8 cellular contexts compared by ENCODE assay signal in the genomic region with DNA sequence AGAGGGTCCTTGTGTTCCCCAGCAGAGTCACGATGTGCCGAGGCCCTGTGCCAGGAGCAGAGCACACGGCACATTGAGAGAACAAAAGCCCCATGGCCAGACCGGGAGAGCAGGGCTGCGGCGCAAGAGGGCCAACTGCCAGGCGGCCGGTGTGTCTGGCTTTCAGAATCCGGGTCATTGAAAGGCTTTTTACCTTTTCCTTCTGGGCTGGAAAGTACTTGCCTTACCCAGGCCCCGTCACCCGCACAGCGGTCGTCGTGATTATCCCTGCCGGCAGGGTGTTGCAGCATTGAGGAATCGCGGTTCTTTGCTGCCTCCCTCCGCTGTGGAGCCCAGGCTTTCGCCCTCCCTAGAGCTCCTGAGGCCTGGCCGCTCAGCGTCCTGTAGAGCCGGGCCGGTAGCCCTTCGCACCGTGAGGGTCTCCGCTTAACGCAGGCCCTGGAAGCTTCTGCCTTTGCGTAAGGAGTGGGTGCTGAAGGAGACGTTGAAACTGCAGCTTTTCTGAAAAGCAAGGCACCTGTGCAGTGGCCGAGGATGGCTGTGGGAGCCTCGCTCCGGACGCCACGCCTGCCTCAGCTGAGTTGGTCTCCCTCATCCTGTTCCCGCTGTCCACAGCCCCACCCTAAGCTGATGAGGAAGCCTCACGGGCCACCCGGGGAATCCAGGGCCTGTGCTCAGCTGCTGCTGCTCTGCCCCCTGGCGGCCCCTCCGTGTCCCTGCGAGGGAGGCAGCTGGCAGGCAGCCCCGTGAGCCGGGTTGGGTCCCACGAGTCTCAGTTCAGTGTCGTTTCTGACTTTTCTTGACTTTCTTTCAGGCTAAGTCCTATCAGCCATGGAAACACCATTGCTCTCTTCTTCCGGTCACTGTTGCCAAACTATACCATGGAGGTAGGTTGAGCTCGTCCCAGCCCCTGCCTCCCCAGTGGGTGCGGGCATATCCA. TPM values are rescaled to one million over a fixed set of nuclear protein-coding genes. Genes with fewer than 3 reads are reported as not detected.
DNase-seq lines count a peak whose midpoint lies in the region; ATAC-seq and TF ChIP-seq lines count a peak whose summit lies in the region.

No MANE protein-coding gene starts in this region.

- H3K4me1 ChIP-seq in OCI-LY7 (ENCODE audit: insufficient read depth, low read length, poor library complexity, severe bottlenecking) (no peaks in the 10 kb centered on the region), esophagus (ENCODE audit: control insufficient read depth in 2 of 2, insufficient read depth in 2 of 2, low read length in 1 of 2) (peaks cover 0 to 12% of the 10 kb centered on the region in 2 donors)

- DNase-seq in AML-193 (lab: John Stamatoyannopoulos, UW) (peak; percentile 46 to 49), H4 (ENCODE audit: low spot score) (peak; percentile 61), OCI-LY7 (ENCODE audit: low spot score) (peak; percentile 74), myocyte (ENCODE audit: low read depth) (peak; percentile 70), COLO829 (ENCODE audit: low spot score) (no peak)
- DNase-seq in activated T-cell treated with anti-CD3 and anti-CD28 coated beads, Interleukin-2, amount 50 U/mL, for 1 hour: peak; percentile 76
- DNase-seq in stimulated activated naive CD8-positive, alpha-beta T cell treated with anti-CD3 and anti-CD28 coated beads, Interleukin-15, amount 100 ng/mL, for 72 hours: peak; percentile 68

- no peak overlapping the region for H3K4me3 Mint-ChIP-seq in stimulated activated naive CD8-positive, alpha-beta T cell treated with anti-CD3 and anti-CD28 coated beads, Interleukin-15, amount 100 ng/mL, for 72 hours

- H3K27ac Mint-ChIP-seq in stimulated activated naive CD8-positive, alpha-beta T cell treated with anti-CD3 and anti-CD28 coated beads, Interleukin-15, amount 100 ng/mL, for 72 hours: peak overlapping the region; percentile 46 to 63

- ATAC-seq in stimulated activated naive CD8-positive, alpha-beta T cell treated with anti-CD3 and anti-CD28 coated beads, Interleukin-15, amount 100 ng/mL, for 72 hours: peak; percentile 80

- H3K4me1 Mint-ChIP-seq in stimulated activated naive CD8-positive, alpha-beta T cell treated with anti-CD3 and anti-CD28 coated beads, Interleukin-15, amount 100 ng/mL, for 72 hours: peaks cover 11% of the 10 kb centered on the region

- no peaks in the 10 kb centered on the region for H3K27me3 ChIP-seq in esophagus (ENCODE audit: control insufficient read depth in 1 of 2, insufficient read depth in 2 of 2, low read length in 2 of 2)

- intact Hi-C loops in OCI-LY7 (cut with micrococcal nuclease; ENCODE audit: unreplicated experiment): loop anchor here (10.0 kb wide), 1 partner anchor 95 kb away; the partner anchor contains the start of gene FANCA

- WGBS in esophagus, 2 donors: 57 to 63% methylated on average over 47 of the region's 47 CpGs

- H2AFZ ChIP-seq in OCI-LY7 (ENCODE audit: low read length): no peak overlapping the region

- no peaks in the 10 kb centered on the region for H3K27me3 Mint-ChIP-seq in stimulated activated naive CD8-positive, alpha-beta T cell treated with anti-CD3 and anti-CD28 coated beads, Interleukin-15, amount 100 ng/mL, for 72 hours

- TF ChIP-seq CTCF in OCI-LY7 (conservative IDR thresholded peaks at IDR 0.05; ENCODE audit: low read length): peak; percentile 92

- H3K79me2 ChIP-seq in OCI-LY7 (ENCODE audit: insufficient read depth, low read depth, low read length): no peaks in the 10 kb centered on the region

- no peak overlapping the region for H3K4me3 ChIP-seq in OCI-LY7 (ENCODE audit: low read depth, low read length, poor library complexity, severe bottlenecking)
- H3K4me3 ChIP-seq in esophagus (ENCODE audit: low read depth in 1 of 2, low read length in 2 of 2): no peak overlapping the region

- no peaks in the 10 kb centered on the region for H3K9me2 ChIP-seq in OCI-LY7 (ENCODE audit: insufficient read depth, low read length)

- no peaks in the 10 kb centered on the region for H4K20me1 ChIP-seq in OCI-LY7 (ENCODE audit: insufficient read depth, low read length)

- BruUV-seq in OCI-LY7 (replicated peaks; lab: Mats Ljungman, UMichigan): no TSS peak

- CTCF ChIA-PET in OCI-LY7 (lab: Charles Lee; ENCODE audit: unreplicated experiment): interaction anchor here (0.6 kb wide), 1 partner anchor 165 kb away, joined by 3 read pairs; no protein-coding TSS in a partner anchor

- POLR2A ChIA-PET in OCI-LY7 (lab: Charles Lee): interaction anchor here (0.6 to 1.1 kb wide), 3 partner anchors 12 to 27 kb away, joined by 3 to 5 read pairs (median 3); no protein-coding TSS in a partner anchor

- no peaks in the 10 kb centered on the region for H3K9me3 ChIP-seq in OCI-LY7 (ENCODE audit: low read length)
- no peaks in the 10 kb centered on the region for H3K9me3 ChIP-seq in esophagus (ENCODE audit: control insufficient read depth in 2 of 2, insufficient read depth in 1 of 2, low read depth in 1 of 2, low read length in 1 of 2)

- H3K4me2 ChIP-seq in OCI-LY7 (ENCODE audit: low read length): no peak overlapping the region

- peaks cover 83% of the 10 kb centered on the region for H3K36me3 ChIP-seq in OCI-LY7 (ENCODE audit: insufficient read depth, low read length)
- peaks cover 14 to 56% of the 10 kb centered on the region in 2 donors for H3K36me3 ChIP-seq in esophagus (ENCODE audit: control insufficient read depth in 2 of 2, insufficient read depth in 2 of 2, low read length in 1 of 2)

- no peaks in the 10 kb centered on the region for H3K9me3 Mint-ChIP-seq in stimulated activated naive CD8-positive, alpha-beta T cell treated with anti-CD3 and anti-CD28 coated beads, Interleukin-15, amount 100 ng/mL, for 72 hours

- no peak overlapping the region for H3K27ac ChIP-seq in OCI-LY7 (ENCODE audit: low read depth, low read length, poor library complexity, severe bottlenecking)
- H3K27ac ChIP-seq in esophagus (ENCODE audit: low read depth in 2 of 2, low read length in 1 of 2): peak overlapping the region; percentile 23 to 64

RNA-seq across cellular contexts. Expression of gene MC1R, which starts 8.6 kb away (rescaled TPM):
- 1.1 and 1.8 TPM in 2 replicates for total RNA-seq in H4 (2014; rRNA removed; shearing (Covaris generic))
- 7.3 and 8.3 TPM in 2 replicates for total RNA-seq in OCI-LY7 (2014; rRNA removed; shearing (Covaris generic))
- total RNA-seq in OCI-LY7 (2022) (22.3 and 23.8 TPM in 2 replicates), myocyte (3.1 and 4.4 TPM in 2 replicates)
- 1 to 10 TPM; 1.3 to 3.3 TPM for polyA plus RNA-seq in esophagus
- 6.2 TPM for polyA plus RNA-seq in myocyte (2012)

RNA-seq across cellular contexts. Expression of gene TUBB3, which starts 13.1 kb away (rescaled TPM):
- 217 and 304 TPM in 2 replicates for total RNA-seq in H4 (2014; rRNA removed; shearing (Covaris generic))
- 59.6 and 63.7 TPM in 2 replicates for total RNA-seq in OCI-LY7 (2014; rRNA removed; shearing (Covaris generic))
- total RNA-seq in OCI-LY7 (2022) (118 and 192 TPM in 2 replicates), myocyte (152 and 164 TPM in 2 replicates)
- 1 to 10 TPM in 1 of 2 donors, under 1 TPM in 1; 0.16 to 1.5 TPM for polyA plus RNA-seq in esophagus
- polyA plus RNA-seq in myocyte (2012): 132 TPM

RNA-seq across cellular contexts. Expression of gene TCF25, which starts 36.7 kb away (rescaled TPM):
- 95.7 and 97.1 TPM in 2 replicates for total RNA-seq in H4 (2014; rRNA removed; shearing (Covaris generic))
- total RNA-seq in OCI-LY7 (2014; rRNA removed; shearing (Covaris generic)): 120 and 141 TPM in 2 replicates
- total RNA-seq in OCI-LY7 (2022): 255 and 263 TPM in 2 replicates
- 10 to 100 TPM; 76.3 to 83.2 TPM for polyA plus RNA-seq in esophagus
- total RNA-seq in myocyte: 169 and 183 TPM in 2 replicates
- 206 TPM for polyA plus RNA-seq in myocyte (2012)

RNA-seq across cellular contexts. Expression of gene DEF8, which starts 38.5 kb away (rescaled TPM):
- total RNA-seq in H4 (2014; rRNA removed; shearing (Covaris generic)): 53.9 and 68.6 TPM in 2 replicates
- 222 and 292 TPM in 2 replicates for total RNA-seq in OCI-LY7 (2014; rRNA removed; shearing (Covaris generic))
- total RNA-seq in OCI-LY7 (2022) (295 and 380 TPM in 2 replicates), myocyte (92.0 and 94.7 TPM in 2 replicates)
- polyA plus RNA-seq in esophagus: 10 to 100 TPM; 47.0 to 47.2 TPM
- polyA plus RNA-seq in myocyte (2012): 77.8 TPM
